ENCODE assay signal across 13 cellular contexts in genomic region chr2:221501210-221501882, GRCh38.
DNase-seq lines count a peak whose midpoint lies in the region; ATAC-seq, FAIRE-seq and TF ChIP-seq lines count a peak whose summit lies in the region.
"Had no signal": no experiment of that assay in that cellular context is flagged by ENCODE, and none has a peak within 500 bp of the region (broad histone marks: within the 10 kb centered on the region; RNA-seq: fewer than 3 reads in every experiment).

No MANE protein-coding gene starts in this region.

- ATAC-seq in left ventricle myocardium superior: peak; percentile 70

- peak; percentile 43 for DNase-seq in ELF-1 (ENCODE audit: low read depth, low spot score)
- DNase-seq in left ventricle myocardium superior: no peak
- peak; percentile 79 for DNase-seq in retinal pigment epithelial cell (ENCODE audit: low read depth)
- no peak for DNase-seq in GM12891 (ENCODE audit: insufficient read length, low spot score)
- no peak for DNase-seq in cortex of kidney (lab: John Stamatoyannopoulos, UW)
- DNase-seq in ureter (ENCODE audit: low spot score): no peak
- DNase-seq in activated CD4-positive, alpha-beta T cell treated with anti-CD3 and anti-CD28 coated beads, Interleukin-2, amount 50 U/mL, for 48 hours: no peak
- DNase-seq: natural killer cell; NCI-H1105; stimulated activated CD4-positive, alpha-beta T cell treated with anti-CD3 and anti-CD28 coated beads, Interleukin-2, amount 100 ng/mL, for 24 hours; stimulated activated naive CD4-positive, alpha-beta T cell treated with Interleukin-2 at 50 U/mL for 16 hours had no signal

- FAIRE-seq in GM12891 (lab: Jason Lieb, UNC): no peak
- FAIRE-seq: D721Med had no signal

- TF ChIP-seq POLR2A in GM12891 (IDR thresholded peaks at IDR 0.05; ENCODE audit: low read depth, low read length): no peak

- intact Hi-C loops in left ventricle myocardium superior (cut with micrococcal nuclease): no loop called here

- no peak for TF ChIP-seq CTCF in WI38 (IDR thresholded peaks at IDR 0.05; ENCODE audit: low read depth, low read length)
- no peak for TF ChIP-seq CTCF in retinal pigment epithelial cell (conservative IDR thresholded peaks at IDR 0.05; ENCODE audit: low read depth, low read length)

- H3K4me3 ChIP-seq in WI38 (ENCODE audit: low read depth, low read length) (peak overlapping the region; percentile 11), retinal pigment epithelial cell (ENCODE audit: low read length) (peak overlapping the region; percentile 15)

TF ChIP-seq in GM12891, 5 proteins besides CTCF, POLR2A, EP300 and RAD21:
- no peak for TF ChIP-seq SPI1 (IDR thresholded peaks at IDR 0.05; ENCODE audit: low read depth, low read length)
- no peak for TF ChIP-seq PAX5 (IDR thresholded peaks at IDR 0.05; ENCODE audit: insufficient read depth, low read length, severe bottlenecking)
- TF ChIP-seq POLR2AphosphoS5 (IDR thresholded peaks at IDR 0.05; ENCODE audit: low read depth, low read length): no peak
- TF ChIP-seq TAF1 (IDR thresholded peaks at IDR 0.05; ENCODE audit: low read depth, low read length): no peak
- TF ChIP-seq POU2F2 (IDR thresholded peaks at IDR 0.05; ENCODE audit: low read depth, low read length): no peak
TF ChIP-seq in GM12891: peak in this region for 0.

Comparison
In these comparisons a context has a peak if more than half of its experiments do, and no peak if none do; other contexts are left out.
1. DNase-seq: peak in ELF-1 (single experiment) and retinal pigment epithelial cell (single experiment); none in left ventricle myocardium superior (single experiment), GM12891 (single experiment), cortex of kidney (single experiment), ureter (single experiment) and activated CD4-positive, alpha-beta T cell treated with anti-CD3 and anti-CD28 coated beads, Interleukin-2, amount 50 U/mL, for 48 hours (0 of 2).